In genomic region chr10:24381235-24382010, GRCh38 we compare ENCODE assay signal across 25 cellular contexts.
DNase-seq lines count a peak whose midpoint lies in the region; ATAC-seq and TF ChIP-seq lines count a peak whose summit lies in the region.
"Had no signal": no experiment of that assay in that cellular context is flagged by ENCODE, and none has a peak within 500 bp of the region (broad histone marks: within the 10 kb centered on the region; RNA-seq: fewer than 3 reads in every experiment).

No MANE protein-coding gene starts in this region.

- H3K36me3 Mint-ChIP-seq in GM23338 (ENCODE audit: low read depth), result peaks cover 2% of the 10 kb centered on the region; the same call in 1 of the 3 replicates
- peaks cover 2% of the 10 kb centered on the region for H3K36me3 Mint-ChIP-seq in activated T-helper 1 cell treated with anti-CD3 and anti-CD28 coated beads, Interleukin-12 subunit alpha, Interleukin-12 subunit beta, Interleukin-2, Interleukin-4 antibody, amounts not matched to agents 30 ng/mL and 10 ng/mL and 1 ng/mL, durations not matched to agents 14 hours and 24 hours and 36 hours (ENCODE audit: low read depth)
- H3K36me3 Mint-ChIP-seq: activated CD8-positive, alpha-beta memory T cell treated with anti-CD3 and anti-CD28 coated beads, Interleukin-2, amount 10 ng/mL, durations not matched to agents 7 days and 5 days had no signal

- intact Hi-C loops in A673 (cut with micrococcal nuclease; ENCODE audit: unreplicated experiment), result loop anchor here (2.0 kb wide), 1 partner anchor 387 kb away; no protein-coding TSS in a partner anchor
- intact Hi-C loops in activated T-helper 1 cell treated with anti-CD3 and anti-CD28 coated beads, Interleukin-12 subunit alpha, Interleukin-12 subunit beta, Interleukin-2, Interleukin-4 antibody, amounts not matched to agents 30 ng/mL and 10 ng/mL and 1 ng/mL, durations not matched to agents 14 hours and 24 hours and 36 hours (cut with micrococcal nuclease), result loop anchor here (2.0 to 5.0 kb wide), 4 partner anchors 33 to 1014 kb away; no protein-coding TSS in a partner anchor

- 88 to 94% methylated on average over 8 to 9 of the region's 9 CpGs for whole genome bisulfite sequencing in upper lobe of left lung, 2 donors

- DNase-seq in A673 (ENCODE audit: low spot score) (no peak), GM23338 (ENCODE audit: low spot score) (no peak), myocyte (ENCODE audit: low read depth) (peak; percentile 51), inferior parietal cortex (ENCODE audit: extremely low spot score) (no peak), upper lobe of left lung (no peak), DMS 273 (lab: John Stamatoyannopoulos, UW; ENCODE audit: unreplicated experiment) (no peak)
- no peak for DNase-seq in activated T-helper 1 cell treated with anti-CD3 and anti-CD28 coated beads, Interleukin-12 subunit alpha, Interleukin-12 subunit beta, Interleukin-2, Interleukin-4 antibody, amounts not matched to agents 30 ng/mL and 10 ng/mL and 1 ng/mL, durations not matched to agents 14 hours and 24 hours and 36 hours (ENCODE audit: low spot score)
- DNase-seq: ACHN; activated CD4-positive, alpha-beta T cell treated with anti-CD3 and anti-CD28 coated beads, Interleukin-2, amount 10 ng/mL, durations not matched to agents 7 days and 5 days; activated CD8-positive, alpha-beta memory T cell treated with anti-CD3 and anti-CD28 coated beads, Interleukin-2, amount 10 ng/mL, durations not matched to agents 7 days and 5 days; activated naive CD4-positive, alpha-beta T cell treated with anti-CD3 and anti-CD28 coated beads, Interleukin-2, amount 50 U/mL, for 16 hours; activated T-cell treated with anti-CD3 and anti-CD28 coated beads, Interleukin-2, amount 50 U/mL, for 72 hours; anterior cingulate cortex; C1 segment of cervical spinal cord; caudate nucleus; heart left ventricle; left cardiac atrium; NCI-H510A treated with DMSO at 0.1 percent for 48 hours; small intestine; stimulated activated CD4-positive, alpha-beta T cell treated with anti-CD3 and anti-CD28 coated beads, Interleukin-2, amount 100 ng/mL, for 24 hours; substantia nigra; T-helper 2 cell had no signal

- peaks cover 51% of the 10 kb centered on the region for H3K4me1 ChIP-seq in A673 (ENCODE audit: insufficient read depth, low read length, poor library complexity, severe bottlenecking)
- peaks cover 16% of the 10 kb centered on the region; the same call in 1 of the 2 replicates for H3K4me1 ChIP-seq in GM23338 (ENCODE audit: insufficient read depth)
- H3K4me1 ChIP-seq in upper lobe of left lung, result peaks cover 0 to 17% (median 10%) of the 10 kb centered on the region in 4 donors

- no peaks in the 10 kb centered on the region for H3K9me3 Mint-ChIP-seq in GM23338
- peaks cover 9% of the 10 kb centered on the region for H3K9me3 Mint-ChIP-seq in activated T-helper 1 cell treated with anti-CD3 and anti-CD28 coated beads, Interleukin-12 subunit alpha, Interleukin-12 subunit beta, Interleukin-2, Interleukin-4 antibody, amounts not matched to agents 30 ng/mL and 10 ng/mL and 1 ng/mL, durations not matched to agents 14 hours and 24 hours and 36 hours
- H3K9me3 Mint-ChIP-seq: activated CD4-positive, alpha-beta T cell treated with anti-CD3 and anti-CD28 coated beads, Interleukin-2, amount 10 ng/mL, durations not matched to agents 7 days and 5 days; dendritic cell treated with granulocyte-macrophage colony-stimulating factor and Interleukin-4, amounts not matched to agents 40 ng/mL and 50 ng/mL, for 4 days had no signal

- no peak overlapping the region for H2AFZ ChIP-seq in GM23338

- peaks cover 34% of the 10 kb centered on the region for H3K4me1 Mint-ChIP-seq in GM23338
- peaks cover 45% of the 10 kb centered on the region for H3K4me1 Mint-ChIP-seq in activated T-helper 1 cell treated with anti-CD3 and anti-CD28 coated beads, Interleukin-12 subunit alpha, Interleukin-12 subunit beta, Interleukin-2, Interleukin-4 antibody, amounts not matched to agents 30 ng/mL and 10 ng/mL and 1 ng/mL, durations not matched to agents 14 hours and 24 hours and 36 hours (ENCODE audit: low read depth)
- H3K4me1 Mint-ChIP-seq: activated CD4-positive, alpha-beta T cell treated with anti-CD3 and anti-CD28 coated beads, Interleukin-2, amount 10 ng/mL, durations not matched to agents 7 days and 5 days; activated CD8-positive, alpha-beta memory T cell treated with anti-CD3 and anti-CD28 coated beads, Interleukin-2, amount 10 ng/mL, durations not matched to agents 7 days and 5 days had no signal

- CTCF ChIA-PET in A673 (lab: Charles Lee), result no interaction called here

- H3K4me3 Mint-ChIP-seq in GM23338, result no peak overlapping the region
- no peak overlapping the region for H3K4me3 Mint-ChIP-seq in activated T-helper 1 cell treated with anti-CD3 and anti-CD28 coated beads, Interleukin-12 subunit alpha, Interleukin-12 subunit beta, Interleukin-2, Interleukin-4 antibody, amounts not matched to agents 30 ng/mL and 10 ng/mL and 1 ng/mL, durations not matched to agents 14 hours and 24 hours and 36 hours
- H3K4me3 Mint-ChIP-seq: activated CD4-positive, alpha-beta T cell treated with anti-CD3 and anti-CD28 coated beads, Interleukin-2, amount 10 ng/mL, durations not matched to agents 7 days and 5 days; activated CD8-positive, alpha-beta memory T cell treated with anti-CD3 and anti-CD28 coated beads, Interleukin-2, amount 10 ng/mL, durations not matched to agents 7 days and 5 days; activated T-cell treated with anti-CD3 and anti-CD28 coated beads, Interleukin-2, amount 50 U/mL, for 72 hours; dendritic cell treated with granulocyte-macrophage colony-stimulating factor and Interleukin-4, amounts not matched to agents 40 ng/mL and 50 ng/mL, for 4 days had no signal

- no TSS peak for BruUV-seq in A673 (replicated peaks; lab: Mats Ljungman, UMichigan)

- POLR2A ChIA-PET in A673 (lab: Charles Lee; ENCODE audit: low non-redundant PET), result interaction anchor here (0.6 kb wide), 1 partner anchor 1223 kb away, joined by 3 read pairs; no protein-coding TSS in a partner anchor

- H3K27me3 Mint-ChIP-seq in GM23338 (ENCODE audit: insufficient read depth, low read depth, poor library complexity), result no peaks in the 10 kb centered on the region
- peaks cover 6% of the 10 kb centered on the region for H3K27me3 Mint-ChIP-seq in activated T-helper 1 cell treated with anti-CD3 and anti-CD28 coated beads, Interleukin-12 subunit alpha, Interleukin-12 subunit beta, Interleukin-2, Interleukin-4 antibody, amounts not matched to agents 30 ng/mL and 10 ng/mL and 1 ng/mL, durations not matched to agents 14 hours and 24 hours and 36 hours (ENCODE audit: insufficient read depth)
- H3K27me3 Mint-ChIP-seq: activated CD8-positive, alpha-beta memory T cell treated with anti-CD3 and anti-CD28 coated beads, Interleukin-2, amount 10 ng/mL, durations not matched to agents 7 days and 5 days; dendritic cell treated with granulocyte-macrophage colony-stimulating factor and Interleukin-4, amounts not matched to agents 40 ng/mL and 50 ng/mL, for 4 days had no signal

- no peak for ATAC-seq in GM23338
- ATAC-seq in upper lobe of left lung (ENCODE audit: low FRiP score in 2 of 2), result no peak
- no peak for ATAC-seq in HG03095 (IDR thresholded peaks at IDR 0.05; ENCODE audit: unreplicated experiment)
- ATAC-seq: activated CD8-positive, alpha-beta memory T cell treated with anti-CD3 and anti-CD28 coated beads, Interleukin-2, amount 10 ng/mL, durations not matched to agents 7 days and 5 days; activated T-cell treated with anti-CD3 and anti-CD28 coated beads, Interleukin-2, amount 50 U/mL, for 72 hours; heart left ventricle; left cardiac atrium had no signal

- no peaks in the 10 kb centered on the region for H3F3A ChIP-seq in GM23338 (replicated peaks; ENCODE audit: low read depth)

- H3K4me2 ChIP-seq in GM23338, result no peak overlapping the region

- no peaks in the 10 kb centered on the region for H4K20me1 ChIP-seq in GM23338 (replicated peaks; ENCODE audit: insufficient read depth)

- H3K4me3 ChIP-seq in A673 (ENCODE audit: low read depth, low read length, poor library complexity, severe bottlenecking) (no peak overlapping the region), GM23338 (no peak overlapping the region), upper lobe of left lung (no peak overlapping the region)
- H3K4me3 ChIP-seq: heart left ventricle, vagina had no signal

- no peaks in the 10 kb centered on the region for H3K79me2 ChIP-seq in GM23338 (replicated peaks; ENCODE audit: insufficient read depth)

- H3K9me2 ChIP-seq in GM23338 (ENCODE audit: insufficient read depth), result no peaks in the 10 kb centered on the region

- H3K27ac ChIP-seq in A673 (ENCODE audit: low read depth, low read length, poor library complexity, severe bottlenecking) (peak overlapping the region; percentile 93), GM23338 (ENCODE audit: low read depth) (no peak overlapping the region), upper lobe of left lung (no peak overlapping the region)
- H3K27ac ChIP-seq: vagina had no signal

- peak overlapping the region; percentile 62; the same call in 1 of the 2 replicates for H3K27ac Mint-ChIP-seq in GM23338
- H3K27ac Mint-ChIP-seq in activated T-helper 1 cell treated with anti-CD3 and anti-CD28 coated beads, Interleukin-12 subunit alpha, Interleukin-12 subunit beta, Interleukin-2, Interleukin-4 antibody, amounts not matched to agents 30 ng/mL and 10 ng/mL and 1 ng/mL, durations not matched to agents 14 hours and 24 hours and 36 hours, result peak overlapping the region; percentile 21
- H3K27ac Mint-ChIP-seq: activated CD4-positive, alpha-beta T cell treated with anti-CD3 and anti-CD28 coated beads, Interleukin-2, amount 10 ng/mL, durations not matched to agents 7 days and 5 days; activated CD8-positive, alpha-beta memory T cell treated with anti-CD3 and anti-CD28 coated beads, Interleukin-2, amount 10 ng/mL, durations not matched to agents 7 days and 5 days; activated T-cell treated with anti-CD3 and anti-CD28 coated beads, Interleukin-2, amount 50 U/mL, for 72 hours; dendritic cell treated with granulocyte-macrophage colony-stimulating factor and Interleukin-4, amounts not matched to agents 40 ng/mL and 50 ng/mL, for 4 days had no signal

- H3K9me3 ChIP-seq in A673 (ENCODE audit: low read depth, low read length, poor library complexity, severe bottlenecking) (no peaks in the 10 kb centered on the region), upper lobe of left lung (no peaks in the 10 kb centered on the region)
- H3K9me3 ChIP-seq: heart left ventricle, vagina had no signal

- H3K36me3 ChIP-seq in A673 (ENCODE audit: insufficient read depth, low read length, poor library complexity, severe bottlenecking) (no peaks in the 10 kb centered on the region), GM23338 (ENCODE audit: insufficient read depth) (no peaks in the 10 kb centered on the region), upper lobe of left lung (no peaks in the 10 kb centered on the region)
- H3K36me3 ChIP-seq: vagina had no signal

- TF ChIP-seq POLR2A in upper lobe of left lung (IDR thresholded peaks at IDR 0.05), result no peak

- no peaks in the 10 kb centered on the region for H3K27me3 ChIP-seq in A673 (replicated peaks; ENCODE audit: insufficient read depth, low read depth, low read length, poor library complexity)
- no peaks in the 10 kb centered on the region for H3K27me3 ChIP-seq in GM23338 (ENCODE audit: insufficient read depth)
- no peaks in the 10 kb centered on the region for H3K27me3 ChIP-seq in upper lobe of left lung
- H3K27me3 ChIP-seq: heart left ventricle, vagina had no signal

- no peak for TF ChIP-seq EP300 in upper lobe of left lung (IDR thresholded peaks at IDR 0.05)

- TF ChIP-seq CTCF in A673 (conservative IDR thresholded peaks at IDR 0.05; ENCODE audit: low read depth, low read length), result no peak
- no peak for TF ChIP-seq CTCF in GM23338 (conservative IDR thresholded peaks at IDR 0.05; ENCODE audit: low read depth in 2 of 2)
- TF ChIP-seq CTCF in upper lobe of left lung (IDR thresholded peaks at IDR 0.05), result no peak
